In genomic region chr14:20971705-20972021, GRCh38 we compare ENCODE assay signal across 9 cellular contexts. TPM values are rescaled to one million over a fixed set of nuclear protein-coding genes. Genes with fewer than 3 reads are reported as not detected.
A peak's percentile ranks its signal among the peaks of the same experiment; 100 is the strongest.
DNase-seq lines count a peak whose midpoint lies in the region; ATAC-seq and TF ChIP-seq lines count a peak whose summit lies in the region.
"Had no signal": no experiment of that assay in that cellular context is flagged by ENCODE, and none has a peak within 500 bp of the region (broad histone marks: within the 10 kb centered on the region; RNA-seq: fewer than 3 reads in every experiment).

No MANE protein-coding gene starts in this region.

- peak overlapping the region; percentile 61 for H3K9ac ChIP-seq in NT2/D1 (ENCODE audit: insufficient read length, low read depth)
- H3K9ac ChIP-seq in fibroblast of lung (ENCODE audit: insufficient read depth, low read length) = no peak overlapping the region
- H3K9ac ChIP-seq in rectal smooth muscle tissue (ENCODE audit: low read length) = no peak overlapping the region

- TF ChIP-seq CTCF in fibroblast of lung (conservative IDR thresholded peaks at IDR 0.05 in 1 of 2, IDR thresholded peaks at IDR 0.05 in 1 of 2; ENCODE audit: low read depth in 1 of 2, low read length in 2 of 2) = no peak

- ATAC-seq in GM19463 (IDR thresholded peaks at IDR 0.05; ENCODE audit: unreplicated experiment) (peak; percentile 17), HG03280 (IDR thresholded peaks at IDR 0.05; ENCODE audit: unreplicated experiment) (no peak)

- H3K27ac ChIP-seq in fibroblast of lung (ENCODE audit: insufficient read depth, low read length) = no peak overlapping the region
- peak overlapping the region; percentile 63 for H3K27ac ChIP-seq in rectal smooth muscle tissue (ENCODE audit: low read depth, low read length)

- H3K4me1 ChIP-seq in NT2/D1 (ENCODE audit: insufficient read depth, insufficient read length) (no peaks in the 10 kb centered on the region), fibroblast of lung (ENCODE audit: control insufficient read depth, extremely low read depth, insufficient read depth, low read length) (peaks cover 6% of the 10 kb centered on the region), rectal smooth muscle tissue (ENCODE audit: control insufficient read depth, insufficient read depth, low read length) (peaks cover 5% of the 10 kb centered on the region)

- H3K27me3 ChIP-seq in NT2/D1 (ENCODE audit: insufficient read depth, insufficient read length) = no peaks in the 10 kb centered on the region
- H3K27me3 ChIP-seq in fibroblast of lung (ENCODE audit: control insufficient read depth, insufficient read depth, low read length) = peaks cover 11% of the 10 kb centered on the region
- no peaks in the 10 kb centered on the region for H3K27me3 ChIP-seq in rectal smooth muscle tissue (ENCODE audit: control insufficient read depth, insufficient read depth, low read length)

- peak overlapping the region; percentile 73 for H2AFZ ChIP-seq in fibroblast of lung (ENCODE audit: low read length)

- DNase-seq in NT2/D1 (ENCODE audit: low read depth, low spot score) = no peak
- DNase-seq in fibroblast of lung (ENCODE audit: low read depth in 2 of 2) = no peak
- DNase-seq in DMS 273 (lab: John Stamatoyannopoulos, UW; ENCODE audit: unreplicated experiment) = no peak
- no peak for DNase-seq in mesenteric fat pad (ENCODE audit: low spot score)
- no peak for DNase-seq in globus pallidus (ENCODE audit: low spot score)

- H4K20me1 ChIP-seq in fibroblast of lung (ENCODE audit: control insufficient read depth, extremely low read depth, insufficient read depth, low read length) = no peaks in the 10 kb centered on the region

- H3K4me3 ChIP-seq in NT2/D1 (ENCODE audit: insufficient read length, low read depth) (no peak overlapping the region), fibroblast of lung (replicated peaks in 1 of 4; ENCODE audit: control extremely low read depth in 1 of 4, insufficient read depth in 1 of 4, low read depth in 3 of 4, low read length in 4 of 4) (peak overlapping the region in 2 of 4 experiments; percentile 73 to 74), rectal smooth muscle tissue (ENCODE audit: low read length) (peak overlapping the region; percentile 84)

- no peaks in the 10 kb centered on the region for H3K79me2 ChIP-seq in fibroblast of lung (ENCODE audit: control insufficient read depth, insufficient read depth, low read length)

- peak overlapping the region; percentile 17 for H3K4me2 ChIP-seq in fibroblast of lung (ENCODE audit: extremely low read depth, insufficient read depth, low read length)

- H3K9me3 ChIP-seq in NT2/D1 (ENCODE audit: insufficient read depth, low read length) (no peaks in the 10 kb centered on the region), fibroblast of lung (ENCODE audit: control insufficient read depth, insufficient read depth, low read depth, low read length) (no peaks in the 10 kb centered on the region)

- H3K36me3 ChIP-seq in NT2/D1 (ENCODE audit: insufficient read depth, insufficient read length, low read length) (no peaks in the 10 kb centered on the region), fibroblast of lung (ENCODE audit: control insufficient read depth, insufficient read depth, low read length) (no peaks in the 10 kb centered on the region), rectal smooth muscle tissue (ENCODE audit: control insufficient read depth, insufficient read depth, low read length) (no peaks in the 10 kb centered on the region)

RNA-seq across cellular contexts. Expression of gene RNASE2, which starts 16.4 kb away (rescaled TPM):
- total RNA-seq in fibroblast of lung (not detected in 2 replicates), mesenteric fat pad (8.7 TPM)
- not detected in 2 replicates for polyA plus RNA-seq in fibroblast of lung
- polyA plus RNA-seq in fibroblast of lung (2012) = not detected in 2 replicates
- not detected in 2 replicates for polyA minus RNA-seq in fibroblast of lung (ENCODE audit: low replicate concordance)
- total RNA-seq: SK-MEL-5 had no signal

RNA-seq across cellular contexts. Expression of gene METTL17, which starts 18.1 kb away (rescaled TPM):
- total RNA-seq in fibroblast of lung (28.4 and 31.6 TPM in 2 replicates), mesenteric fat pad (31.6 TPM)
- polyA plus RNA-seq in fibroblast of lung = 47.7 and 48.5 TPM in 2 replicates
- 22.8 and 29.5 TPM in 2 replicates for polyA plus RNA-seq in fibroblast of lung (2012)
- 16.9 and 28.0 TPM in 2 replicates for polyA minus RNA-seq in fibroblast of lung (ENCODE audit: low replicate concordance)

RNA-seq across cellular contexts. Expression of gene SLC39A2, which starts 27.4 kb away (rescaled TPM):
- total RNA-seq in fibroblast of lung = 0.17 and 0.26 TPM in 2 replicates
- polyA plus RNA-seq in fibroblast of lung = not detected in 2 replicates
- not detected in 2 replicates for polyA plus RNA-seq in fibroblast of lung (2012)
- not detected in 2 replicates for polyA minus RNA-seq in fibroblast of lung (ENCODE audit: low replicate concordance)
- not detected for total RNA-seq in mesenteric fat pad
- total RNA-seq: SK-MEL-5 had no signal

RNA-seq across cellular contexts. Expression of gene NDRG2, which starts 53.2 kb away (rescaled TPM):
- total RNA-seq in fibroblast of lung (0.50 and 1.8 TPM in 2 replicates), mesenteric fat pad (120 TPM)
- polyA plus RNA-seq in fibroblast of lung = 0.32 and 0.34 TPM in 2 replicates
- polyA plus RNA-seq in fibroblast of lung (2012) = 0.14 and 0.17 TPM in 2 replicates
- not detected in 2 replicates for polyA minus RNA-seq in fibroblast of lung (ENCODE audit: low replicate concordance)

RNA-seq across cellular contexts. Expression of gene TPPP2, which starts 58.4 kb away (rescaled TPM):
- total RNA-seq in fibroblast of lung (not detected in 2 replicates), mesenteric fat pad (not detected)
- not detected in 2 replicates for polyA plus RNA-seq in fibroblast of lung
- not detected in 2 replicates for polyA plus RNA-seq in fibroblast of lung (2012)
- polyA minus RNA-seq in fibroblast of lung (ENCODE audit: low replicate concordance) = not detected in 2 replicates
- total RNA-seq: SK-MEL-5 had no signal
